ENCODE assay signal across 13 cellular contexts in genomic region chr5:32272746-32273145, GRCh38.
"Had no signal": no experiment of that assay in that cellular context is flagged by ENCODE, and none has a peak within 500 bp of the region (broad histone marks: within the 10 kb centered on the region; RNA-seq: fewer than 3 reads in every experiment).

No MANE protein-coding gene starts in this region.

- H3K27ac ChIP-seq: brain microvascular endothelial cell, left lung, vagina had no signal

- H3K27ac Mint-ChIP-seq: activated naive CD8-positive, alpha-beta T cell treated with anti-CD3 and anti-CD28 coated beads for 36 hours; memory B cell had no signal

- ATAC-seq: heart left ventricle, left lung, pancreas, WTC11 had no signal

- H3K9me3 Mint-ChIP-seq: activated naive CD8-positive, alpha-beta T cell treated with anti-CD3 and anti-CD28 coated beads for 36 hours; memory B cell; WTC11 had no signal

- DNase-seq: activated gamma-delta T cell treated with Interleukin-2 at 50 U/mL for 16 hours; activated naive CD8-positive, alpha-beta T cell treated with anti-CD3 and anti-CD28 coated beads for 36 hours; activated T-cell treated with anti-CD3 and anti-CD28 coated beads, Interleukin-2, amount 50 U/mL, for 1 hour; brain microvascular endothelial cell; heart left ventricle; left lung; pancreas; stimulated activated CD4-positive, alpha-beta T cell treated with anti-CD3 and anti-CD28 coated beads, Interleukin-4, amount 100 ng/mL, for 4 hours; stomach; thyroid gland had no signal

- H3K4me3 Mint-ChIP-seq: activated naive CD8-positive, alpha-beta T cell treated with anti-CD3 and anti-CD28 coated beads for 36 hours; memory B cell; WTC11 had no signal

- H3K4me3 ChIP-seq: heart left ventricle, left lung, pancreas, stomach, thyroid gland, vagina had no signal

- H3K27me3 ChIP-seq: brain microvascular endothelial cell, heart left ventricle, left lung, pancreas, stomach, thyroid gland, vagina had no signal

- H3K27me3 Mint-ChIP-seq: activated naive CD8-positive, alpha-beta T cell treated with anti-CD3 and anti-CD28 coated beads for 36 hours; memory B cell had no signal
